ENCODE assay signal across 28 cellular contexts in genomic region chr11:69463892-69464620, GRCh38. TPM values are rescaled to one million over a fixed set of nuclear protein-coding genes. Genes with fewer than 3 reads are reported as not detected.
DNase-seq lines count a peak whose midpoint lies in the region; ATAC-seq, FAIRE-seq and TF ChIP-seq lines count a peak whose summit lies in the region.
"Had no signal": no experiment of that assay in that cellular context is flagged by ENCODE, and none has a peak within 500 bp of the region (broad histone marks: within the 10 kb centered on the region; RNA-seq: fewer than 3 reads in every experiment).

No MANE protein-coding gene starts in this region.

- TF ChIP-seq CTCF in left ventricle myocardium inferior (IDR thresholded peaks at IDR 0.05; ENCODE audit: borderline replicate concordance): no peak
- TF ChIP-seq CTCF in osteoblast (IDR thresholded peaks at IDR 0.05; ENCODE audit: extremely low read depth, low read depth, low read length): no peak

- H3K27me3 ChIP-seq in left ventricle myocardium inferior (ENCODE audit: low read depth) (no peaks in the 10 kb centered on the region), osteoblast (ENCODE audit: insufficient read depth, low read length) (no peaks in the 10 kb centered on the region), aorta (ENCODE audit: control insufficient read depth in 1 of 2, insufficient read depth in 2 of 2, low read length in 1 of 2) (no peaks in the 10 kb centered on the region)
- H3K27me3 ChIP-seq: body of pancreas, tibial artery had no signal

- WGBS in aorta, 2 donors: 78 to 82% methylated on average over 12 to 13 of the region's 13 CpGs

- intact Hi-C loops in Right ventricle myocardium inferior (cut with DNase I) (no loop called here), cardiac septum (cut with DNase I) (no loop called here), left ventricle myocardium inferior (cut with micrococcal nuclease) (no loop called here), aorta (cut with DNase I) (no loop called here)

- FAIRE-seq in GM19239 (lab: Jason Lieb, UNC): no peak
- FAIRE-seq: keratinocyte had no signal

- H3K4me2 ChIP-seq in osteoblast (ENCODE audit: insufficient read depth, low read length): no peak overlapping the region
- H3K4me2 ChIP-seq: KMS-11 had no signal

- H3K4me1 ChIP-seq in left ventricle myocardium inferior (peaks cover 41% of the 10 kb centered on the region), osteoblast (ENCODE audit: insufficient read depth, low read length) (peaks cover 21% of the 10 kb centered on the region), aorta (ENCODE audit: control insufficient read depth in 1 of 2, insufficient read depth in 2 of 2, low read length in 2 of 2) (no peaks in the 10 kb centered on the region)

- H3K36me3 ChIP-seq in left ventricle myocardium inferior: no peaks in the 10 kb centered on the region
- no peaks in the 10 kb centered on the region for H3K36me3 ChIP-seq in osteoblast (ENCODE audit: insufficient read depth, low read length)
- no peaks in the 10 kb centered on the region for H3K36me3 ChIP-seq in aorta (ENCODE audit: control insufficient read depth in 1 of 2, insufficient read depth in 2 of 2, low read length in 1 of 2)
- H3K36me3 ChIP-seq: tibial artery had no signal

- H4K20me1 ChIP-seq in osteoblast (ENCODE audit: insufficient read depth, low read length): no peaks in the 10 kb centered on the region

- ATAC-seq in Right ventricle myocardium inferior (no peak), aorta (ENCODE audit: low FRiP score) (no peak), HG02852 (IDR thresholded peaks at IDR 0.05; ENCODE audit: unreplicated experiment) (no peak)

- no peak overlapping the region for H2AFZ ChIP-seq in osteoblast (ENCODE audit: low read length)

- DNase-seq in Right ventricle myocardium inferior (ENCODE audit: missing footprints) (peak; percentile 9), cardiac septum (ENCODE audit: low spot score) (no peak), left ventricle myocardium inferior (peak; percentile 8), osteoblast (ENCODE audit: insufficient read length, low spot score, missing footprints) (peak; percentile 39), aorta (peak; percentile 39 to 43), GM19239 (ENCODE audit: insufficient read length, low spot score) (no peak)
- no peak for DNase-seq in activated effector memory CD4-positive, alpha-beta T cell treated with anti-CD3 and anti-CD28 coated beads, Interleukin-2, amount 50 U/mL, for 16 hours
- DNase-seq: activated CD4-positive, alpha-beta memory T cell treated with anti-CD3 and anti-CD28 coated beads for 36 hours; activated CD4-positive, CD25-positive, alpha-beta regulatory T cell; activated gamma-delta T cell; activated T-cell treated with anti-CD3 and anti-CD28 coated beads for 4 hours; CD4-positive, alpha-beta memory T cell; DMS153; effector memory CD4-positive, alpha-beta T cell; NCI-H1436 treated with DMSO at 0.1 percent for 48 hours; NCI-H2107; NCI-H446; OCI-M1; SHP77 had no signal

- H3K4me3 ChIP-seq in left ventricle myocardium inferior (no peak overlapping the region), osteoblast (ENCODE audit: insufficient read depth, low read length) (no peak overlapping the region), aorta (ENCODE audit: low read length in 2 of 2) (no peak overlapping the region)
- H3K4me3 ChIP-seq: body of pancreas, tibial artery had no signal

- H3K79me2 ChIP-seq in osteoblast (ENCODE audit: insufficient read depth, low read length): no peaks in the 10 kb centered on the region

- H3K27ac ChIP-seq in left ventricle myocardium inferior (replicated peaks): peak overlapping the region; percentile 63
- no peak overlapping the region for H3K27ac ChIP-seq in osteoblast (ENCODE audit: low read depth, low read length)
- no peak overlapping the region for H3K27ac ChIP-seq in aorta (ENCODE audit: low read depth in 1 of 2, low read length in 2 of 2)
- H3K27ac ChIP-seq: 22Rv1, body of pancreas, KMS-11 had no signal

- H3K9me3 ChIP-seq in left ventricle myocardium inferior (replicated peaks): peaks cover 12% of the 10 kb centered on the region
- peaks cover 15% of the 10 kb centered on the region for H3K9me3 ChIP-seq in osteoblast (ENCODE audit: low read depth, low read length)
- peaks cover 3% of the 10 kb centered on the region for H3K9me3 ChIP-seq in aorta (ENCODE audit: control insufficient read depth, low read length)

RNA-seq across cellular contexts. Expression of gene LINC01488, which starts 17.4 kb away (rescaled TPM):
- total RNA-seq in Right ventricle myocardium inferior (0.08 TPM), cardiac septum (0.19 TPM), left ventricle myocardium inferior (0.38 TPM), osteoblast (not detected in 2 replicates), aorta (not detected)
- not detected for polyA plus RNA-seq in aorta
- total RNA-seq: activated CD4-positive, alpha-beta memory T cell treated with anti-CD3 and anti-CD28 coated beads for 36 hours; body of pancreas; CD4-positive, alpha-beta memory T cell; cerebellum; esophagus mucosa; omental fat pad had no signal
- polyA plus RNA-seq: CD4-positive, alpha-beta memory T cell; keratinocyte had no signal

Comparison
In these comparisons a context has a peak if more than half of its experiments do, and no peak if none do; other contexts are left out.
1. DNase-seq: peak in Right ventricle myocardium inferior (single experiment), left ventricle myocardium inferior (single experiment), osteoblast (single experiment) and aorta (2 of 2); none in cardiac septum (single experiment), GM19239 (single experiment) and activated effector memory CD4-positive, alpha-beta T cell treated with anti-CD3 and anti-CD28 coated beads, Interleukin-2, amount 50 U/mL, for 16 hours (single experiment).